Comparison of ENCODE assay signal across 7 cellular contexts in the genomic region with DNA sequence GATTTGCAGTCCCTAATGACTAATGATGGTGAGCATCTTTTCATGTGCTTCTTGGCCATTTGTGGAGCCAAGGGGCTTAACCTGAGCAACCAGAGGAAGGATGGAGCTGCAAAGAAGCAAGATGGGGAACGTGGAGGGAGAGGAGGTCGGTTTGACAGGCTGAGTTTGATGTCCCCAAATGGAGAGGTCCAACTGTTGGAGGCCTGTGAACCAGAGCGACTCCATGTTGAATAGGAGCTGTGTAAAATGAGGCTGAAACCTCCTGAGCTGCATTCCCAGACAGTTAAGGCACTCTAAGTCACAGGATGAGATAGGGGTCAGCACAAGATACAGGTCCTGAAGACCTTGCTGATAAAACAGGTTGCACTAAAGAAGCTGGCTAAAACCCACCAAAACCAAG.
"Had no signal": no experiment of that assay in that cellular context is flagged by ENCODE, and none has a peak within 500 bp of the region (broad histone marks: within the 10 kb centered on the region; RNA-seq: fewer than 3 reads in every experiment).

No MANE protein-coding gene starts in this region.

- ATAC-seq: GM12878 had no signal

- DNase-seq: GDM1, GF-D8 had no signal

- FAIRE-seq: G401.6, GM12892, GM18507, GM19239 had no signal

- H3K4me3 ChIP-seq: GM12878 had no signal
